ENCODE assay signal across 8 cellular contexts in the genomic region with DNA sequence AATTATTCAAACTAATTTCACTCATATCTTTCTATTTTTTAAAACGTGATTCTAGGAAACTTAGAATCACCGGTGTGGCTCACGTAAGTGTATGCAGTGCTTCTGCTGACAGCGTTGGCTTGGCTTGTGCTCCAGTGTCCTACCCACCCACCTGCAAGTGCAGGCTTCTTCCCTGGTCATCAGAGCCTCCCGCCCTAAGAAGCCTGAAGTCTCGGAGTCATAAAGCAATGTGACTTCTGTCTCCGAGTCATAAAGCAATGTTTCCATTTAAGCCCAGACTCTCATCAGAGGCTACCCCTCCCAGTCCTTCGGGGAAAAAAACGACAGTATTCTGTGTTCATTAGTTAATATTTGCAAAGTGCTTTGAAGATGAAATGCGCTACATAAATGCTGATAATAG.
"Had no signal": no experiment of that assay in that cellular context is flagged by ENCODE, and none has a peak within 500 bp of the region (broad histone marks: within the 10 kb centered on the region; RNA-seq: fewer than 3 reads in every experiment).

No MANE protein-coding gene starts in this region.

- H3K27ac ChIP-seq: HL-60, KMS-11 had no signal

- H3K27ac Mint-ChIP-seq: H9, IgD-negative memory B cell had no signal

- ATAC-seq: HepG2 had no signal

- H3K4me2 ChIP-seq: KMS-11 had no signal

- FAIRE-seq: HepG2 had no signal

- DNase-seq: GOT3, H9, HCEC 1CT, KBM-7 had no signal

- H3K4me3 Mint-ChIP-seq: H9, IgD-negative memory B cell had no signal

- H3K27me3 Mint-ChIP-seq: IgD-negative memory B cell had no signal

- H3K4me1 Mint-ChIP-seq: IgD-negative memory B cell had no signal

- H3K36me3 Mint-ChIP-seq: IgD-negative memory B cell had no signal
